9 cellular contexts compared by ENCODE assay signal in genomic region chr20:17680836-17681740, GRCh38. TPM values are rescaled to one million over a fixed set of nuclear protein-coding genes. Genes with fewer than 3 reads are reported as not detected.
DNase-seq lines count a peak whose midpoint lies in the region; ATAC-seq and TF ChIP-seq lines count a peak whose summit lies in the region.
"Had no signal": no experiment of that assay in that cellular context is flagged by ENCODE, and none has a peak within 500 bp of the region (broad histone marks: within the 10 kb centered on the region; RNA-seq: fewer than 3 reads in every experiment).

No MANE protein-coding gene starts in this region.

- H3K27me3 Mint-ChIP-seq in naive thymus-derived CD4-positive, alpha-beta T cell = peaks cover 9 to 31% (median 22%) of the 10 kb centered on the region in 5 donors
- peaks cover 27% of the 10 kb centered on the region for H3K27me3 Mint-ChIP-seq in stimulated activated memory B cell treated with anti-CD40 and anti-IgM and Interleukin-4, amounts not matched to agents 10 μg/mL and 1 μg/mL and 100 μg/mL, for 72 hours

- H3K27me3 ChIP-seq in Peyer's patch = no peaks in the 10 kb centered on the region
- H3K27me3 ChIP-seq in fibroblast of lung (ENCODE audit: control insufficient read depth, insufficient read depth, low read length) = peaks cover 15% of the 10 kb centered on the region
- H3K27me3 ChIP-seq in naive thymus-derived CD4-positive, alpha-beta T cell (ENCODE audit: control insufficient read depth in 2 of 2, insufficient read depth in 2 of 2, low read length in 2 of 2) = peaks cover 0 to 4% of the 10 kb centered on the region in 2 donors

- intact Hi-C loops in naive thymus-derived CD4-positive, alpha-beta T cell (cut with micrococcal nuclease) = loop anchor here (1.0 to 10.0 kb wide), 4 partner anchors 69 to 949 kb away; partner anchors contain the start of genes BFSP1 (in 1 of the 2) and SNRPB2 (in 1 of the 2)

- H3K4me3 Mint-ChIP-seq in naive thymus-derived CD4-positive, alpha-beta T cell = peak overlapping the region; percentile 69 to 93 (median 82)
- H3K4me3 Mint-ChIP-seq in stimulated activated memory B cell treated with anti-CD40 and anti-IgM and Interleukin-4, amounts not matched to agents 10 μg/mL and 1 μg/mL and 100 μg/mL, for 72 hours = peak overlapping the region; percentile 71

- peak overlapping the region; percentile 58 to 88 (median 82) for H3K27ac Mint-ChIP-seq in naive thymus-derived CD4-positive, alpha-beta T cell
- peak overlapping the region; percentile 61 for H3K27ac Mint-ChIP-seq in stimulated activated memory B cell treated with anti-CD40 and anti-IgM and Interleukin-4, amounts not matched to agents 10 μg/mL and 1 μg/mL and 100 μg/mL, for 72 hours

- H3K4me3 ChIP-seq in Peyer's patch (peak overlapping the region; percentile 67 to 99 (median 95)), fibroblast of lung (replicated peaks in 1 of 4; ENCODE audit: control extremely low read depth in 1 of 4, insufficient read depth in 1 of 4, low read depth in 3 of 4, low read length in 4 of 4) (peak overlapping the region; percentile 74 to 92 (median 82))
- H3K4me3 ChIP-seq in naive thymus-derived CD4-positive, alpha-beta T cell (ENCODE audit: low read length) = peak overlapping the region; percentile 39

- CTCF ChIA-PET in naive thymus-derived CD4-positive, alpha-beta T cell (lab: Charles Lee) = interaction anchor here (1.3 to 2.7 kb wide), 3 partner anchors 70 to 217 kb away, joined by 4 to 11 read pairs (median 8); partner anchors contain the start of gene DSTN

- ATAC-seq in HG03460 (IDR thresholded peaks at IDR 0.05; ENCODE audit: unreplicated experiment) = peak; percentile 40
- peak; percentile 47 for ATAC-seq in naive thymus-derived CD4-positive, alpha-beta T cell
- ATAC-seq in stimulated activated memory B cell treated with anti-CD40 and anti-IgM and Interleukin-4, amounts not matched to agents 10 μg/mL and 1 μg/mL and 100 μg/mL, for 72 hours = peak; percentile 65

- H4K20me1 ChIP-seq in fibroblast of lung (ENCODE audit: control insufficient read depth, extremely low read depth, insufficient read depth, low read length) = peaks cover 2% of the 10 kb centered on the region

- TF ChIP-seq CTCF in C4-2B (conservative IDR thresholded peaks at IDR 0.05) = peak; percentile 82
- TF ChIP-seq CTCF in Peyer's patch (IDR thresholded peaks at IDR 0.05) = peak; percentile 61 to 96 (median 88)
- peak; percentile 38 to 39 for TF ChIP-seq CTCF in fibroblast of lung (conservative IDR thresholded peaks at IDR 0.05 in 1 of 2, IDR thresholded peaks at IDR 0.05 in 1 of 2; ENCODE audit: low read depth in 1 of 2, low read length in 2 of 2)

- H3K4me1 ChIP-seq in Peyer's patch = peaks cover 0 to 26% (median 2%) of the 10 kb centered on the region in 4 donors
- H3K4me1 ChIP-seq in fibroblast of lung (ENCODE audit: control insufficient read depth, extremely low read depth, insufficient read depth, low read length) = peaks cover 10% of the 10 kb centered on the region
- peaks cover 0 to 18% of the 10 kb centered on the region in 2 donors for H3K4me1 ChIP-seq in naive thymus-derived CD4-positive, alpha-beta T cell (ENCODE audit: control insufficient read depth in 2 of 2, insufficient read depth in 2 of 2, low read length in 2 of 2)

- peak; percentile 71 for DNase-seq in GM19240 (ENCODE audit: insufficient read length, low spot score)
- DNase-seq in Peyer's patch = peak; percentile 71 to 92 (median 88)
- DNase-seq in activated T-helper 1 cell treated with anti-CD3 and anti-CD28 coated beads, Interleukin-2, amount 50 U/mL, for 16 hours (ENCODE audit: low read depth in 1 of 2, low spot score in 1 of 2) = peak; percentile 68
- DNase-seq in fibroblast of lung (ENCODE audit: low read depth in 2 of 2) = peak; percentile 72 to 76
- DNase-seq in naive thymus-derived CD4-positive, alpha-beta T cell = peak; percentile 54 to 90 (median 74)

- H3K79me2 ChIP-seq in fibroblast of lung (ENCODE audit: control insufficient read depth, insufficient read depth, low read length) = peaks cover 50% of the 10 kb centered on the region

- no peak overlapping the region for H2AFZ ChIP-seq in fibroblast of lung (ENCODE audit: low read length)

- no peak for TF ChIP-seq POLR2A in Peyer's patch (IDR thresholded peaks at IDR 0.05)

- no peaks in the 10 kb centered on the region for H3K9me3 Mint-ChIP-seq in naive thymus-derived CD4-positive, alpha-beta T cell
- peaks cover under 1% of the 10 kb centered on the region for H3K9me3 Mint-ChIP-seq in stimulated activated memory B cell treated with anti-CD40 and anti-IgM and Interleukin-4, amounts not matched to agents 10 μg/mL and 1 μg/mL and 100 μg/mL, for 72 hours

- H3K36me3 ChIP-seq in Peyer's patch (peaks cover 0 to 28% (median 0%) of the 10 kb centered on the region in 3 donors), fibroblast of lung (ENCODE audit: control insufficient read depth, insufficient read depth, low read length) (peaks cover 5% of the 10 kb centered on the region)
- H3K36me3 ChIP-seq in naive thymus-derived CD4-positive, alpha-beta T cell (ENCODE audit: control insufficient read depth in 2 of 3, insufficient read depth in 3 of 3, low read length in 3 of 3) = no peaks in the 10 kb centered on the region

- H3K9me3 ChIP-seq in Peyer's patch (no peaks in the 10 kb centered on the region), fibroblast of lung (ENCODE audit: control insufficient read depth, insufficient read depth, low read depth, low read length) (no peaks in the 10 kb centered on the region)
- H3K9me3 ChIP-seq in naive thymus-derived CD4-positive, alpha-beta T cell (ENCODE audit: control insufficient read depth in 2 of 3, low read length in 3 of 3) = no peaks in the 10 kb centered on the region

- POLR2A ChIA-PET in naive thymus-derived CD4-positive, alpha-beta T cell (lab: Charles Lee) = interaction anchor here (1.9 kb wide), 1 partner anchor 284 kb away, joined by 6 read pairs; no protein-coding TSS in a partner anchor

- H3K4me2 ChIP-seq in fibroblast of lung (ENCODE audit: extremely low read depth, insufficient read depth, low read length) = peak overlapping the region; percentile 81

- H3K36me3 Mint-ChIP-seq in naive thymus-derived CD4-positive, alpha-beta T cell = peaks cover 0 to 10% (median 0%) of the 10 kb centered on the region in 5 donors
- peaks cover 3% of the 10 kb centered on the region for H3K36me3 Mint-ChIP-seq in stimulated activated memory B cell treated with anti-CD40 and anti-IgM and Interleukin-4, amounts not matched to agents 10 μg/mL and 1 μg/mL and 100 μg/mL, for 72 hours

- H3K27ac ChIP-seq in C4-2B = peak overlapping the region; percentile 81
- H3K27ac ChIP-seq in Peyer's patch = peak overlapping the region; percentile 91 to 99 (median 94)
- peak overlapping the region; percentile 94 for H3K27ac ChIP-seq in fibroblast of lung (ENCODE audit: insufficient read depth, low read length)
- peak overlapping the region; percentile 58 for H3K27ac ChIP-seq in naive thymus-derived CD4-positive, alpha-beta T cell (ENCODE audit: low read depth, low read length)

- H3K9ac ChIP-seq in fibroblast of lung (ENCODE audit: insufficient read depth, low read length) = peak overlapping the region; percentile 96

- H3K4me1 Mint-ChIP-seq in naive thymus-derived CD4-positive, alpha-beta T cell = peaks cover 20 to 30% (median 24%) of the 10 kb centered on the region in 7 donors
- H3K4me1 Mint-ChIP-seq in stimulated activated memory B cell treated with anti-CD40 and anti-IgM and Interleukin-4, amounts not matched to agents 10 μg/mL and 1 μg/mL and 100 μg/mL, for 72 hours = peaks cover 18% of the 10 kb centered on the region

RNA-seq across cellular contexts. Expression of gene RRBP1, which starts 1.0 kb away (rescaled TPM):
- total RNA-seq in Peyer's patch (100 to 1,000 TPM; 169 to 328 (median 249) TPM), fibroblast of lung (143 and 233 TPM in 2 replicates)
- polyA plus RNA-seq in fibroblast of lung = 169 and 191 TPM in 2 replicates
- 307 and 325 TPM in 2 replicates for polyA plus RNA-seq in fibroblast of lung (2012)
- 161 and 174 TPM in 2 replicates for polyA minus RNA-seq in fibroblast of lung (ENCODE audit: low replicate concordance)
- 10 to 100 TPM; 27.8 to 73.9 (median 29.1) TPM for total RNA-seq in naive thymus-derived CD4-positive, alpha-beta T cell
- polyA plus RNA-seq in naive thymus-derived CD4-positive, alpha-beta T cell = 10 to 100 TPM in 1 of 2 donors, 1 to 10 TPM in 1; 4.1 to 11.1 TPM

RNA-seq across cellular contexts. Expression of gene BANF2, which starts 18.7 kb away (rescaled TPM):
- total RNA-seq in Peyer's patch (not detected), fibroblast of lung (not detected in 2 replicates)
- not detected in 2 replicates for polyA plus RNA-seq in fibroblast of lung
- not detected in 2 replicates for polyA plus RNA-seq in fibroblast of lung (2012)
- polyA minus RNA-seq in fibroblast of lung (ENCODE audit: low replicate concordance) = not detected in 2 replicates
- total RNA-seq in naive thymus-derived CD4-positive, alpha-beta T cell = not detected
- not detected for polyA plus RNA-seq in naive thymus-derived CD4-positive, alpha-beta T cell
- total RNA-seq: glomerular endothelial cell had no signal

Comparison
In these comparisons a context has a peak if more than half of its experiments do, and no peak if none do; other contexts are left out.
1. Peak in every context shown above with its lines: DNase-seq, ATAC-seq, H3K4me3 ChIP-seq and H3K27ac ChIP-seq.
2. H3K4me3 ChIP-seq: peak in every context shown above with its lines; median percentile 95 in Peyer's patch; 82 in fibroblast of lung; 39 in naive thymus-derived CD4-positive, alpha-beta T cell.